In genomic region chr14:64758711-64759554, GRCh38 we compare ENCODE assay signal across 9 cellular contexts. TPM values are rescaled to one million over a fixed set of nuclear protein-coding genes. Genes with fewer than 3 reads are reported as not detected.
DNase-seq lines count a peak whose midpoint lies in the region; ATAC-seq and TF ChIP-seq lines count a peak whose summit lies in the region.
"Had no signal": no experiment of that assay in that cellular context is flagged by ENCODE, and none has a peak within 500 bp of the region (broad histone marks: within the 10 kb centered on the region; RNA-seq: fewer than 3 reads in every experiment).

No MANE protein-coding gene starts in this region.

- H3K36me3 Mint-ChIP-seq in MCF 10A (ENCODE audit: insufficient read depth, unreplicated experiment): peaks cover 9% of the 10 kb centered on the region

- DNase-seq in Right ventricle myocardium inferior (ENCODE audit: missing footprints): peak; percentile 41
- DNase-seq in cardiac septum (ENCODE audit: low spot score): no peak
- DNase-seq in MCF 10A (ENCODE audit: unreplicated experiment): peak; percentile 65
- peak; percentile 71 for DNase-seq in kidney glomerular epithelial cell (lab: John Stamatoyannopoulos, UW)
- DNase-seq in LoVo (ENCODE audit: low spot score): no peak
- DNase-seq in D341Med (ENCODE audit: low spot score): no peak
- DNase-seq in stimulated activated naive CD4-positive, alpha-beta T cell treated with Interleukin-2 at 50 U/mL for 16 hours (lab: John Stamatoyannopoulos, UW): no peak
- DNase-seq: C1 segment of cervical spinal cord had no signal

- H3K4me1 Mint-ChIP-seq in MCF 10A (ENCODE audit: insufficient read depth, unreplicated experiment): peaks cover 90% of the 10 kb centered on the region

- intact Hi-C loops in Right ventricle myocardium inferior (cut with DNase I): no loop called here
- intact Hi-C loops in cardiac septum (cut with DNase I): no loop called here
- intact Hi-C loops in MCF 10A (cut with micrococcal nuclease): loop anchor here (1.0 to 5.0 kb wide), 3 partner anchors 37 to 79 kb away; no protein-coding TSS in a partner anchor

- H3K9me3 Mint-ChIP-seq in MCF 10A (ENCODE audit: unreplicated experiment): no peaks in the 10 kb centered on the region

- no TSS peak for BruUV-seq in MCF 10A (replicated peaks; lab: Mats Ljungman, UMichigan)

- ATAC-seq in Right ventricle myocardium inferior: peak; percentile 53
- ATAC-seq in HG02571 (IDR thresholded peaks at IDR 0.05; ENCODE audit: unreplicated experiment): no peak

- TF ChIP-seq CTCF in MCF 10A (IDR thresholded peaks at IDR 0.05; ENCODE audit: unreplicated experiment): no peak

- POLR2A ChIA-PET in MCF 10A (lab: Yijun Ruan, JAX): interaction anchor here (0.5 to 5.2 kb wide), 19 partner anchors 9 to 256 kb away, joined by 3 to 33 read pairs (median 5); partner anchors contain the start of genes PLEKHG3, ZBTB1 and ZBTB25

- H3K4me3 Mint-ChIP-seq in MCF 10A (ENCODE audit: unreplicated experiment): peak overlapping the region; percentile 20

- CTCF ChIA-PET in MCF 10A (lab: Yijun Ruan, JAX): interaction anchor here (0.6 to 5.5 kb wide), 14 partner anchors 36 to 223 kb away, joined by 3 to 42 read pairs (median 4); no protein-coding TSS in a partner anchor

- H3K27ac Mint-ChIP-seq in MCF 10A (ENCODE audit: low read depth, unreplicated experiment): peak overlapping the region; percentile 47

- no peaks in the 10 kb centered on the region for H3K27me3 Mint-ChIP-seq in MCF 10A (ENCODE audit: insufficient read depth, unreplicated experiment)

RNA-seq across cellular contexts. Expression of gene PLEKHG3, which starts 54.7 kb away (rescaled TPM):
- total RNA-seq in Right ventricle myocardium inferior (19.6 TPM), cardiac septum (22.5 TPM), MCF 10A (2022) (52.9 and 72.8 TPM in 2 replicates)

Comparison
In these comparisons a context has a peak if more than half of its experiments do, and no peak if none do; other contexts are left out.
1. DNase-seq: peak in Right ventricle myocardium inferior (single experiment), MCF 10A (single experiment) and kidney glomerular epithelial cell (single experiment); none in cardiac septum (single experiment), LoVo (single experiment), D341Med (single experiment) and stimulated activated naive CD4-positive, alpha-beta T cell treated with Interleukin-2 at 50 U/mL for 16 hours (single experiment).